Comparison of ENCODE assay signal across 13 cellular contexts in the genomic region with DNA sequence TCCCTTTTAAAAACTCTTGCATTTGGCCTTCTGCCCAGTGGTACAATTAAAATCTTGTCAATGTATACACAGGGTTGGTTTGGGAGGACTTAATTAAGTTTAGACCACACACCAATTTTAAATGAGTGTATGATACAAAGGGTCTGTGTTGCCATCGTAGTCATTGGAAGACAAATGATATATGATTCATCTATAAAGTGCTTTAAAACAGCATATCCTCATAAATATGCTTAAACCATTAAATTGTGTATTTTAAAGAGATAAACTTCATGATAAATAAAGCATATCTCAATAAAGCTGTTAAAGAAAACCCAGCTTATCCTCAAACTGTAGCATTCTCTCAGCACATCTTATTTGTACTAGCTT.
DNase-seq lines count a peak whose midpoint lies in the region; ATAC-seq and TF ChIP-seq lines count a peak whose summit lies in the region.
"Had no signal": no experiment of that assay in that cellular context is flagged by ENCODE, and none has a peak within 500 bp of the region (broad histone marks: within the 10 kb centered on the region; RNA-seq: fewer than 3 reads in every experiment).

No MANE protein-coding gene starts in this region.

- H3K4me1 ChIP-seq in hepatocyte (ENCODE audit: insufficient read depth): peaks cover 33% of the 10 kb centered on the region

- CTCF ChIA-PET in activated CD4-positive, alpha-beta T cell treated with anti-CD3 and anti-CD28 coated beads for 36 hours (lab: Charles Lee): interaction anchor here (0.6 to 14.4 kb wide), 34 partner anchors 8 to 1395 kb away, joined by 3 to 547 read pairs (median 4); no protein-coding TSS in a partner anchor

- H4K20me1 ChIP-seq in hepatocyte (ENCODE audit: insufficient read depth, poor library complexity, severe bottlenecking): peaks cover 12% of the 10 kb centered on the region

- peak overlapping the region; percentile 26 for H3K4me3 Mint-ChIP-seq in activated CD4-positive, alpha-beta T cell treated with anti-CD3 and anti-CD28 coated beads, Interleukin-2, amount 10 ng/mL, durations not matched to agents 24 days and 14 days
- H3K4me3 Mint-ChIP-seq in activated CD4-positive, alpha-beta T cell treated with anti-CD3 and anti-CD28 coated beads for 36 hours: no peak overlapping the region
- peak overlapping the region; percentile 9 for H3K4me3 Mint-ChIP-seq in activated T-helper 17 cell treated with anti-CD3 and anti-CD28 coated beads, Interleukin-2, amount 50 U/mL, for 72 hours
- no peak overlapping the region for H3K4me3 Mint-ChIP-seq in type B pancreatic cell

- peaks cover 9% of the 10 kb centered on the region for H3K36me3 Mint-ChIP-seq in activated CD4-positive, alpha-beta T cell treated with anti-CD3 and anti-CD28 coated beads, Interleukin-2, amount 10 ng/mL, durations not matched to agents 24 days and 14 days (ENCODE audit: low read depth)
- peaks cover 9% of the 10 kb centered on the region for H3K36me3 Mint-ChIP-seq in activated CD4-positive, alpha-beta T cell treated with anti-CD3 and anti-CD28 coated beads for 36 hours (ENCODE audit: low read depth)
- peaks cover 15% of the 10 kb centered on the region for H3K36me3 Mint-ChIP-seq in activated T-helper 17 cell treated with anti-CD3 and anti-CD28 coated beads, Interleukin-2, amount 50 U/mL, for 72 hours (ENCODE audit: low read depth)
- H3K36me3 Mint-ChIP-seq in type B pancreatic cell: peaks cover 11% of the 10 kb centered on the region

- H3K27me3 Mint-ChIP-seq in activated CD4-positive, alpha-beta T cell treated with anti-CD3 and anti-CD28 coated beads, Interleukin-2, amount 10 ng/mL, durations not matched to agents 24 days and 14 days: no peaks in the 10 kb centered on the region
- H3K27me3 Mint-ChIP-seq in activated CD4-positive, alpha-beta T cell treated with anti-CD3 and anti-CD28 coated beads for 36 hours: no peaks in the 10 kb centered on the region
- H3K27me3 Mint-ChIP-seq in activated T-helper 17 cell treated with anti-CD3 and anti-CD28 coated beads, Interleukin-2, amount 50 U/mL, for 72 hours: no peaks in the 10 kb centered on the region
- no peaks in the 10 kb centered on the region for H3K27me3 Mint-ChIP-seq in type B pancreatic cell
- H3K27me3 Mint-ChIP-seq: naive thymus-derived CD8-positive, alpha-beta T cell; stimulated activated naive B cell treated with anti-CD40 and anti-IgM and Interleukin-4, amounts not matched to agents 10 μg/mL and 1 μg/mL and 100 μg/mL, for 72 hours had no signal

- H3K9me2 ChIP-seq in hepatocyte (replicated peaks; ENCODE audit: insufficient read depth): no peaks in the 10 kb centered on the region

- peaks cover 41% of the 10 kb centered on the region for H3K4me1 Mint-ChIP-seq in activated CD4-positive, alpha-beta T cell treated with anti-CD3 and anti-CD28 coated beads, Interleukin-2, amount 10 ng/mL, durations not matched to agents 24 days and 14 days
- peaks cover 47% of the 10 kb centered on the region for H3K4me1 Mint-ChIP-seq in activated CD4-positive, alpha-beta T cell treated with anti-CD3 and anti-CD28 coated beads for 36 hours
- H3K4me1 Mint-ChIP-seq in activated T-helper 17 cell treated with anti-CD3 and anti-CD28 coated beads, Interleukin-2, amount 50 U/mL, for 72 hours: peaks cover 37% of the 10 kb centered on the region
- peaks cover 35% of the 10 kb centered on the region for H3K4me1 Mint-ChIP-seq in type B pancreatic cell (ENCODE audit: unreplicated experiment)

- no peak overlapping the region for H2AFZ ChIP-seq in hepatocyte

- no peak overlapping the region for H3K27ac Mint-ChIP-seq in activated CD4-positive, alpha-beta T cell treated with anti-CD3 and anti-CD28 coated beads, Interleukin-2, amount 10 ng/mL, durations not matched to agents 24 days and 14 days
- H3K27ac Mint-ChIP-seq in activated CD4-positive, alpha-beta T cell treated with anti-CD3 and anti-CD28 coated beads for 36 hours: no peak overlapping the region
- peak overlapping the region; percentile 5 for H3K27ac Mint-ChIP-seq in activated T-helper 17 cell treated with anti-CD3 and anti-CD28 coated beads, Interleukin-2, amount 50 U/mL, for 72 hours
- H3K27ac Mint-ChIP-seq in type B pancreatic cell: peak overlapping the region; percentile 13
- H3K27ac Mint-ChIP-seq: stimulated activated naive B cell treated with anti-CD40 and anti-IgM and Interleukin-4, amounts not matched to agents 10 μg/mL and 1 μg/mL and 100 μg/mL, for 72 hours had no signal

- no peak overlapping the region for H3K27ac ChIP-seq in hepatocyte
- H3K27ac ChIP-seq: colonic mucosa had no signal

- DNase-seq in activated CD4-positive, alpha-beta T cell treated with anti-CD3 and anti-CD28 coated beads, Interleukin-2, amount 10 ng/mL, durations not matched to agents 24 days and 14 days: no peak
- DNase-seq in activated CD4-positive, alpha-beta T cell treated with anti-CD3 and anti-CD28 coated beads for 36 hours: no peak
- no peak for DNase-seq in hepatocyte (ENCODE audit: low spot score)
- no peak for DNase-seq in type B pancreatic cell (ENCODE audit: extremely low spot score, unreplicated experiment)
- no peak for DNase-seq in H4 (ENCODE audit: low spot score)
- no peak for DNase-seq in NCI-H1436 treated with DMSO at 0.1 percent for 48 hours (lab: John Stamatoyannopoulos, UW)
- no peak for DNase-seq in 8988T

- peak overlapping the region; percentile 46 for H3K4me2 ChIP-seq in hepatocyte

- POLR2A ChIA-PET in activated CD4-positive, alpha-beta T cell treated with anti-CD3 and anti-CD28 coated beads for 36 hours (lab: Charles Lee): interaction anchor here (0.6 to 1.0 kb wide), 3 partner anchors 79 to 85 kb away, joined by 3 read pairs; no protein-coding TSS in a partner anchor

- no peaks in the 10 kb centered on the region for H3K36me3 ChIP-seq in hepatocyte (replicated peaks; ENCODE audit: insufficient read depth, low read depth)
- H3K36me3 ChIP-seq: colonic mucosa had no signal

- WGBS in hepatocyte (ENCODE audit: low lambda C conversion rate, missing lambda C conversion rate): 77% methylated on average over 1 of the region's 1 CpG

- H3K9me3 Mint-ChIP-seq in activated CD4-positive, alpha-beta T cell treated with anti-CD3 and anti-CD28 coated beads, Interleukin-2, amount 10 ng/mL, durations not matched to agents 24 days and 14 days: peaks cover 5% of the 10 kb centered on the region
- no peaks in the 10 kb centered on the region for H3K9me3 Mint-ChIP-seq in activated CD4-positive, alpha-beta T cell treated with anti-CD3 and anti-CD28 coated beads for 36 hours (ENCODE audit: low read depth)
- H3K9me3 Mint-ChIP-seq in activated T-helper 17 cell treated with anti-CD3 and anti-CD28 coated beads, Interleukin-2, amount 50 U/mL, for 72 hours: no peaks in the 10 kb centered on the region
- H3K9me3 Mint-ChIP-seq in type B pancreatic cell: peaks cover 3% of the 10 kb centered on the region
- H3K9me3 Mint-ChIP-seq: naive thymus-derived CD8-positive, alpha-beta T cell; stimulated activated naive B cell treated with anti-CD40 and anti-IgM and Interleukin-4, amounts not matched to agents 10 μg/mL and 1 μg/mL and 100 μg/mL, for 72 hours had no signal

- peaks cover 20% of the 10 kb centered on the region for H3K79me2 ChIP-seq in hepatocyte

- TF ChIP-seq CTCF in hepatocyte (IDR thresholded peaks at IDR 0.05; ENCODE audit: poor library complexity): no peak
- no peak for TF ChIP-seq CTCF in type B pancreatic cell (conservative IDR thresholded peaks at IDR 0.05)

- intact Hi-C loops in activated CD4-positive, alpha-beta T cell treated with anti-CD3 and anti-CD28 coated beads, Interleukin-2, amount 10 ng/mL, durations not matched to agents 24 days and 14 days (cut with micrococcal nuclease): loop anchor here (5.0 kb wide), 1 partner anchor 122 kb away; no protein-coding TSS in a partner anchor
- intact Hi-C loops in activated CD4-positive, alpha-beta T cell treated with anti-CD3 and anti-CD28 coated beads for 36 hours (cut with DNase I, micrococcal nuclease): no loop called here

- no peaks in the 10 kb centered on the region for H3K27me3 ChIP-seq in hepatocyte
- H3K27me3 ChIP-seq: colonic mucosa, transverse colon had no signal

- H3K9me3 ChIP-seq in hepatocyte (ENCODE audit: low read depth): no peaks in the 10 kb centered on the region
- H3K9me3 ChIP-seq: colonic mucosa, transverse colon had no signal

- ATAC-seq in activated CD4-positive, alpha-beta T cell treated with anti-CD3 and anti-CD28 coated beads for 36 hours: no peak
- no peak for ATAC-seq in activated T-helper 17 cell treated with anti-CD3 and anti-CD28 coated beads, Interleukin-2, amount 50 U/mL, for 72 hours (replicated peaks)

- H3K4me3 ChIP-seq in hepatocyte: no peak overlapping the region
- H3K4me3 ChIP-seq: colonic mucosa, lung, transverse colon had no signal

Comparison
In these comparisons a context has a peak if more than half of its experiments do, and no peak if none do; other contexts are left out.
1. H3K4me3 Mint-ChIP-seq: peak in activated CD4-positive, alpha-beta T cell treated with anti-CD3 and anti-CD28 coated beads, Interleukin-2, amount 10 ng/mL, durations not matched to agents 24 days and 14 days (single experiment) and activated T-helper 17 cell treated with anti-CD3 and anti-CD28 coated beads, Interleukin-2, amount 50 U/mL, for 72 hours (single experiment); none in activated CD4-positive, alpha-beta T cell treated with anti-CD3 and anti-CD28 coated beads for 36 hours (single experiment) and type B pancreatic cell (single experiment).
2. H3K27ac Mint-ChIP-seq: peak in activated T-helper 17 cell treated with anti-CD3 and anti-CD28 coated beads, Interleukin-2, amount 50 U/mL, for 72 hours (single experiment) and type B pancreatic cell (single experiment); none in activated CD4-positive, alpha-beta T cell treated with anti-CD3 and anti-CD28 coated beads, Interleukin-2, amount 10 ng/mL, durations not matched to agents 24 days and 14 days (single experiment) and activated CD4-positive, alpha-beta T cell treated with anti-CD3 and anti-CD28 coated beads for 36 hours (single experiment).